Comparison of ENCODE assay signal across 8 cellular contexts in genomic region chr16:84144301-84144858, GRCh38. TPM values are rescaled to one million over a fixed set of nuclear protein-coding genes. Genes with fewer than 3 reads are reported as not detected.
A peak's percentile ranks its signal among the peaks of the same experiment; 100 is the strongest.
DNase-seq lines count a peak whose midpoint lies in the region; ATAC-seq and TF ChIP-seq lines count a peak whose summit lies in the region.

No MANE protein-coding gene starts in this region.

- H3K9me3 Mint-ChIP-seq in CD4-positive, alpha-beta T cell: no peaks in the 10 kb centered on the region
- no peaks in the 10 kb centered on the region for H3K9me3 Mint-ChIP-seq in activated naive CD8-positive, alpha-beta T cell (ENCODE audit: low read depth)

- H3K9me2 ChIP-seq in GM23248 (ENCODE audit: insufficient read depth): no peaks in the 10 kb centered on the region

- CTCF ChIA-PET in CD4-positive, alpha-beta T cell (lab: Charles Lee): interaction anchor here (0.9 to 1.5 kb wide), 5 partner anchors 28 to 56 kb away, joined by 4 to 16 read pairs (median 5); partner anchors contain the start of genes MBTPS1 and TAF1C
- CTCF ChIA-PET in RWPE1 (lab: Yijun Ruan, JAX): interaction anchor here (0.6 to 1.7 kb wide), 5 partner anchors 25 to 138 kb away, joined by 3 to 5 read pairs (median 4); partner anchors contain the start of gene TAF1C

- intact Hi-C loops in CD4-positive, alpha-beta T cell (cut with DNase I, micrococcal nuclease): loop anchor here (1.0 to 2.0 kb wide), 4 partner anchors 27 to 60 kb away; partner anchors contain the start of gene MBTPS1 (in 1 of the 2)
- intact Hi-C loops in left cardiac atrium (cut with DNase I): no loop called here

- peaks cover 3% of the 10 kb centered on the region for H3K4me1 ChIP-seq in GM23248 (ENCODE audit: insufficient read depth)

- no peaks in the 10 kb centered on the region for H3F3A ChIP-seq in GM23248 (ENCODE audit: insufficient read depth)

- no peak for TF ChIP-seq CTCF in CD4-positive, alpha-beta T cell (IDR thresholded peaks at IDR 0.05)
- 0 out of 2 replicates have a peak, but pooled peaks have one; percentile 16 for TF ChIP-seq CTCF in RWPE1 (conservative IDR thresholded peaks at IDR 0.05; ENCODE audit: low read depth)

- peak in 9 of 10 experiments; percentile 8 to 47 (median 30) for DNase-seq in CD4-positive, alpha-beta T cell
- DNase-seq in GM23248 (peak; percentile 64), RWPE1 (ENCODE audit: low spot score) (peak; percentile 22), left cardiac atrium (peak; percentile 36), retina (peak; percentile 77), DMS153 treated with DMSO at 0.1 percent for 48 hours (lab: John Stamatoyannopoulos, UW; ENCODE audit: unreplicated experiment) (no peak), NCI-H187 treated with DMSO at 0.1 percent for 48 hours (lab: John Stamatoyannopoulos, UW) (no peak)

- no peaks in the 10 kb centered on the region for H3K36me3 ChIP-seq in GM23248 (ENCODE audit: low read depth)

- no peaks in the 10 kb centered on the region for H4K20me1 ChIP-seq in GM23248 (ENCODE audit: insufficient read depth)

- POLR2A ChIA-PET in CD4-positive, alpha-beta T cell (lab: Charles Lee): interaction anchor here (0.6 to 3.6 kb wide), 3 partner anchors 28 to 52 kb away, joined by 3 to 38 read pairs (median 3); partner anchors contain the start of gene MBTPS1
- POLR2A ChIA-PET in RWPE1 (lab: Yijun Ruan, JAX; ENCODE audit: low non-redundant PET): interaction anchor here (1.4 kb wide), 1 partner anchor 10 kb away, joined by 4 read pairs; no protein-coding TSS in a partner anchor

- peak overlapping the region; percentile 85 for H2AFZ ChIP-seq in GM23248

- peaks cover 6% of the 10 kb centered on the region for H3K36me3 Mint-ChIP-seq in CD4-positive, alpha-beta T cell (ENCODE audit: low read depth)
- no peaks in the 10 kb centered on the region for H3K36me3 Mint-ChIP-seq in activated naive CD8-positive, alpha-beta T cell

- H3K4me3 Mint-ChIP-seq in CD4-positive, alpha-beta T cell: peak overlapping the region; percentile 93
- H3K4me3 Mint-ChIP-seq in activated naive CD8-positive, alpha-beta T cell: peak overlapping the region; percentile 95

- peak overlapping the region; percentile 85 for H3K27ac Mint-ChIP-seq in CD4-positive, alpha-beta T cell
- peak overlapping the region; percentile 87 for H3K27ac Mint-ChIP-seq in activated naive CD8-positive, alpha-beta T cell

- H3K4me1 Mint-ChIP-seq in CD4-positive, alpha-beta T cell (ENCODE audit: low read depth): peaks cover 19% of the 10 kb centered on the region
- H3K4me1 Mint-ChIP-seq in activated naive CD8-positive, alpha-beta T cell (ENCODE audit: low read depth): peaks cover 22% of the 10 kb centered on the region

- in situ Hi-C loops in GM23248 (cut with MboI): no loop called here

- H3K27ac ChIP-seq in CD4-positive, alpha-beta T cell (ENCODE audit: low read depth, low read length): peak overlapping the region; percentile 59
- H3K27ac ChIP-seq in GM23248 (0 out of 2 replicates have a peak overlapping the region, but pooled peaks have one; percentile 7), RWPE1 (peak overlapping the region; percentile 73)

- H3K27me3 ChIP-seq in CD4-positive, alpha-beta T cell (ENCODE audit: control insufficient read depth, insufficient read depth, low read length): no peaks in the 10 kb centered on the region
- no peaks in the 10 kb centered on the region; the same call in 1 of the 2 replicates for H3K27me3 ChIP-seq in GM23248 (replicated peaks; ENCODE audit: insufficient read depth)

- peak overlapping the region; percentile 87 for H3K4me3 ChIP-seq in GM23248

- peak; percentile 34 for ATAC-seq in CD4-positive, alpha-beta T cell (ENCODE audit: poor library complexity)
- ATAC-seq in left cardiac atrium: peak; percentile 57 to 58

- H3K27me3 Mint-ChIP-seq in CD4-positive, alpha-beta T cell: no peaks in the 10 kb centered on the region
- H3K27me3 Mint-ChIP-seq in activated naive CD8-positive, alpha-beta T cell: no peaks in the 10 kb centered on the region

- peak overlapping the region; percentile 93 for H3K4me2 ChIP-seq in GM23248 (ENCODE audit: unreplicated experiment)

- H3K9me3 ChIP-seq in CD4-positive, alpha-beta T cell (ENCODE audit: control insufficient read depth, low read length): no peaks in the 10 kb centered on the region
- no peaks in the 10 kb centered on the region for H3K9me3 ChIP-seq in GM23248 (ENCODE audit: low read depth)

- 1 to 2% methylated on average over 27 to 37 of the region's 37 CpGs for WGBS in GM23248 (ENCODE audit: low coverage in 1 of 2, low lambda C conversion rate in 2 of 2, missing lambda C conversion rate in 2 of 2), 2 experiments

- peaks cover 47% of the 10 kb centered on the region for H3K79me2 ChIP-seq in GM23248 (ENCODE audit: insufficient read depth)

- peak overlapping the region; percentile 78 for H3K9ac ChIP-seq in GM23248

RNA-seq across cellular contexts. Expression of gene HSDL1, which starts 0.6 kb away (rescaled TPM):
- 10 to 100 TPM in 1 of 2 experiments, 1 to 10 TPM in 1; 9.4 to 12.1 TPM for total RNA-seq in CD4-positive, alpha-beta T cell
- total RNA-seq in GM23248 (2014; rRNA removed; shearing (Covaris generic)): 17.0 and 19.9 TPM in 2 replicates
- 10.8 and 12.0 TPM in 2 replicates for polyA plus RNA-seq in GM23248 (2016; fragmentation: Nextera tagmentation; extraction: Ambion mirVana)
- 10 to 100 TPM; 21.6 to 34.1 TPM for total RNA-seq in left cardiac atrium

RNA-seq across cellular contexts. Expression of gene DNAAF1, which starts 0.7 kb away (rescaled TPM):
- total RNA-seq in CD4-positive, alpha-beta T cell: not detected
- total RNA-seq in GM23248 (2014; rRNA removed; shearing (Covaris generic)): not detected in 2 replicates
- not detected in 2 replicates for polyA plus RNA-seq in GM23248 (2016; fragmentation: Nextera tagmentation; extraction: Ambion mirVana)
- total RNA-seq in left cardiac atrium: not detected

RNA-seq across cellular contexts. Expression of gene MBTPS1, which starts 27.6 kb away (rescaled TPM):
- total RNA-seq in CD4-positive, alpha-beta T cell: 100 to 1,000 TPM; 121 to 122 TPM
- total RNA-seq in GM23248 (2014; rRNA removed; shearing (Covaris generic)): 95.7 and 103 TPM in 2 replicates
- 84.0 and 88.1 TPM in 2 replicates for polyA plus RNA-seq in GM23248 (2016; fragmentation: Nextera tagmentation; extraction: Ambion mirVana)
- total RNA-seq in left cardiac atrium: 10 to 100 TPM; 71.5 to 93.6 TPM

RNA-seq across cellular contexts. Expression of gene TAF1C, which starts 42.5 kb away (rescaled TPM):
- 10 to 100 TPM; 75.6 to 82.1 TPM for total RNA-seq in CD4-positive, alpha-beta T cell
- 24.7 and 31.5 TPM in 2 replicates for total RNA-seq in GM23248 (2014; rRNA removed; shearing (Covaris generic))
- 13.5 and 18.1 TPM in 2 replicates for polyA plus RNA-seq in GM23248 (2016; fragmentation: Nextera tagmentation; extraction: Ambion mirVana)
- 10 to 100 TPM; 27.9 to 33.6 TPM for total RNA-seq in left cardiac atrium

RNA-seq across cellular contexts. Expression of gene ADAD2, which starts 46.6 kb away (rescaled TPM):
- total RNA-seq in CD4-positive, alpha-beta T cell: under 1 TPM in 1 of 2 experiments, not detected in 1; 0.59 TPM
- total RNA-seq in GM23248 (2014; rRNA removed; shearing (Covaris generic)): not detected in 2 replicates
- polyA plus RNA-seq in GM23248 (2016; fragmentation: Nextera tagmentation; extraction: Ambion mirVana): not detected in 2 replicates
- total RNA-seq in left cardiac atrium: under 1 TPM in 1 of 2 donors, not detected in 1; 0.59 TPM

Comparison
In these comparisons a context has a peak if more than half of its experiments do, and no peak if none do; other contexts are left out.
1. DNase-seq: peak in CD4-positive, alpha-beta T cell (9 of 10), GM23248 (single experiment), RWPE1 (single experiment), left cardiac atrium (single experiment) and retina (single experiment); none in DMS153 treated with DMSO at 0.1 percent for 48 hours (single experiment) and NCI-H187 treated with DMSO at 0.1 percent for 48 hours (single experiment).
2. H3K27ac ChIP-seq: peak in every context shown above with its lines; median percentile 73 in RWPE1; 59 in CD4-positive, alpha-beta T cell; 7 in GM23248.
3. intact Hi-C loops: an anchor here in CD4-positive, alpha-beta T cell (1.0 to 2.0 kb wide); none called in left cardiac atrium.